ENCODE assay signal across 11 cellular contexts in genomic region chr6:11357285-11357684, GRCh38.
A peak's percentile ranks its signal among the peaks of the same experiment; 100 is the strongest.
DNase-seq lines count a peak whose midpoint lies in the region; ATAC-seq and TF ChIP-seq lines count a peak whose summit lies in the region.
"Had no signal": no experiment of that assay in that cellular context is flagged by ENCODE, and none has a peak within 500 bp of the region (broad histone marks: within the 10 kb centered on the region; RNA-seq: fewer than 3 reads in every experiment).

No MANE protein-coding gene starts in this region.

- peak overlapping the region in 1 of 2 donors; percentile 17 for H3K4me3 Mint-ChIP-seq in stimulated activated naive B cell treated with anti-CD40 and anti-IgM and Interleukin-4, amounts not matched to agents 10 μg/mL and 1 μg/mL and 100 μg/mL, for 72 hours
- H3K4me3 Mint-ChIP-seq in mesothelial cell of epicardium, result no peak overlapping the region

- no peak for TF ChIP-seq CTCF in PC-3 (conservative IDR thresholded peaks at IDR 0.05; ENCODE audit: low read depth, low read length)
- TF ChIP-seq CTCF in body of pancreas (IDR thresholded peaks at IDR 0.05), result no peak
- no peak for TF ChIP-seq CTCF in left lung (IDR thresholded peaks at IDR 0.05)
- no peak for TF ChIP-seq CTCF in mesothelial cell of epicardium (IDR thresholded peaks at IDR 0.05; ENCODE audit: unreplicated experiment)

- POLR2A ChIA-PET in PC-3 (lab: Charles Lee; ENCODE audit: unreplicated experiment), result no interaction called here

- H3K4me1 Mint-ChIP-seq in stimulated activated naive B cell treated with anti-CD40 and anti-IgM and Interleukin-4, amounts not matched to agents 10 μg/mL and 1 μg/mL and 100 μg/mL, for 72 hours, result peaks cover 51 to 92% of the 10 kb centered on the region in 2 donors
- peaks cover 23% of the 10 kb centered on the region for H3K4me1 Mint-ChIP-seq in mesothelial cell of epicardium

- DNase-seq in PC-3, result peak; percentile 27
- no peak for DNase-seq in body of pancreas
- no peak for DNase-seq in left lung
- no peak for DNase-seq in stimulated activated naive B cell treated with anti-CD40 and anti-IgM and Interleukin-4, amounts not matched to agents 10 μg/mL and 1 μg/mL and 100 μg/mL, for 72 hours
- DNase-seq in NOMO-1 (lab: John Stamatoyannopoulos, UW; ENCODE audit: unreplicated experiment in 2 of 2), result no peak
- DNase-seq in mesothelial cell of epicardium (ENCODE audit: low spot score in 2 of 2, unreplicated experiment in 2 of 2), result no peak
- DNase-seq: activated CD4-positive, alpha-beta T cell treated with anti-CD3 and anti-CD28 coated beads for 1 hour; DND-41; NCI-H2081 had no signal

- WGBS in body of pancreas, 2 donors, result 80 to 87% methylated on average over 7 of the region's 7 CpGs

- no peak overlapping the region for H3K9ac ChIP-seq in PC-3 (ENCODE audit: low read length)

- no peaks in the 10 kb centered on the region for H3F3A ChIP-seq in PC-3 (ENCODE audit: low read length, unreplicated experiment)

- peaks cover 49 to 64% of the 10 kb centered on the region in 2 donors for H3K36me3 Mint-ChIP-seq in stimulated activated naive B cell treated with anti-CD40 and anti-IgM and Interleukin-4, amounts not matched to agents 10 μg/mL and 1 μg/mL and 100 μg/mL, for 72 hours
- H3K36me3 Mint-ChIP-seq in mesothelial cell of epicardium, result no peaks in the 10 kb centered on the region

- H3K4me3 ChIP-seq in PC-3 (ENCODE audit: low read length) (no peak overlapping the region), body of pancreas (no peak overlapping the region), left lung (no peak overlapping the region)

- no peaks in the 10 kb centered on the region for H3K79me2 ChIP-seq in PC-3 (ENCODE audit: low read length)

- ATAC-seq in PC-3 (no peak), body of pancreas (peak; percentile 16), left lung (peak; percentile 39), HG03520 (IDR thresholded peaks at IDR 0.05; ENCODE audit: unreplicated experiment) (no peak), HG02840 (IDR thresholded peaks at IDR 0.05; ENCODE audit: low FRiP score, unreplicated experiment) (no peak)
- ATAC-seq in stimulated activated naive B cell treated with anti-CD40 and anti-IgM and Interleukin-4, amounts not matched to agents 10 μg/mL and 1 μg/mL and 100 μg/mL, for 72 hours (replicated peaks), result no peak

- H3K9me3 Mint-ChIP-seq in stimulated activated naive B cell treated with anti-CD40 and anti-IgM and Interleukin-4, amounts not matched to agents 10 μg/mL and 1 μg/mL and 100 μg/mL, for 72 hours, result peaks cover 6 to 9% of the 10 kb centered on the region in 2 donors
- peaks cover 11% of the 10 kb centered on the region for H3K9me3 Mint-ChIP-seq in mesothelial cell of epicardium

- no TSS peak for BruUV-seq in PC-3 (replicated peaks; lab: Mats Ljungman, UMichigan)

- H3K27me3 Mint-ChIP-seq in stimulated activated naive B cell treated with anti-CD40 and anti-IgM and Interleukin-4, amounts not matched to agents 10 μg/mL and 1 μg/mL and 100 μg/mL, for 72 hours, result no peaks in the 10 kb centered on the region
- H3K27me3 Mint-ChIP-seq in mesothelial cell of epicardium (ENCODE audit: low read depth), result peaks cover 1% of the 10 kb centered on the region

- intact Hi-C loops in PC-3 (cut with micrococcal nuclease), result no loop called here
- intact Hi-C loops in body of pancreas (cut with DNase I), result no loop called here
- intact Hi-C loops in left lung (cut with DNase I), result no loop called here

- H3K4me2 ChIP-seq in PC-3 (ENCODE audit: low read length), result peak overlapping the region; percentile 57

- H3K9me3 ChIP-seq in PC-3 (ENCODE audit: low read length), result no peaks in the 10 kb centered on the region
- no peaks in the 10 kb centered on the region for H3K9me3 ChIP-seq in body of pancreas
- no peaks in the 10 kb centered on the region for H3K9me3 ChIP-seq in left lung

- peaks cover 8% of the 10 kb centered on the region for H3K4me1 ChIP-seq in PC-3 (ENCODE audit: insufficient read depth, low read length)
- H3K4me1 ChIP-seq in body of pancreas, result no peaks in the 10 kb centered on the region
- peaks cover 0 to 66% of the 10 kb centered on the region in 2 donors for H3K4me1 ChIP-seq in left lung

- H3K36me3 ChIP-seq in PC-3 (ENCODE audit: low read depth, low read length) (no peaks in the 10 kb centered on the region), body of pancreas (replicated peaks in 1 of 2; ENCODE audit: insufficient read depth in 1 of 2, low read depth in 2 of 2) (no peaks in the 10 kb centered on the region), left lung (no peaks in the 10 kb centered on the region)

- H4K20me1 ChIP-seq in PC-3 (ENCODE audit: low read length), result no peaks in the 10 kb centered on the region

- H3K27ac ChIP-seq in PC-3 (ENCODE audit: low read length) (peak overlapping the region; percentile 19; the same call in 1 of the 2 replicates), body of pancreas (peak overlapping the region in 2 of 4 donors; percentile 35 to 49), left lung (peak overlapping the region; percentile 55 to 85)

- H3K27ac Mint-ChIP-seq in stimulated activated naive B cell treated with anti-CD40 and anti-IgM and Interleukin-4, amounts not matched to agents 10 μg/mL and 1 μg/mL and 100 μg/mL, for 72 hours, result peak overlapping the region; percentile 95
- H3K27ac Mint-ChIP-seq in mesothelial cell of epicardium, result no peak overlapping the region

- no peak for TF ChIP-seq POLR2A in body of pancreas (IDR thresholded peaks at IDR 0.05)

- CTCF ChIA-PET in PC-3 (lab: Charles Lee), result no interaction called here

- H3K9me2 ChIP-seq in PC-3 (replicated peaks; ENCODE audit: low read length), result no peaks in the 10 kb centered on the region

- H3K27me3 ChIP-seq in PC-3 (ENCODE audit: low read length) (no peaks in the 10 kb centered on the region), body of pancreas (no peaks in the 10 kb centered on the region), left lung (no peaks in the 10 kb centered on the region)

- peak overlapping the region; percentile 69 for H2AFZ ChIP-seq in PC-3 (ENCODE audit: low read length)

Comparison
In these comparisons a context has a peak if more than half of its experiments do, and no peak if none do; other contexts are left out.
1. ATAC-seq: peak in body of pancreas (single experiment) and left lung (single experiment); none in PC-3 (single experiment), stimulated activated naive B cell treated with anti-CD40 and anti-IgM and Interleukin-4, amounts not matched to agents 10 μg/mL and 1 μg/mL and 100 μg/mL, for 72 hours (0 of 2), HG03520 (single experiment) and HG02840 (single experiment).